19 cellular contexts compared by ENCODE assay signal in genomic region chr2:3285901-3286645, GRCh38.
DNase-seq lines count a peak whose midpoint lies in the region; ATAC-seq and TF ChIP-seq lines count a peak whose summit lies in the region.
"Had no signal": no experiment of that assay in that cellular context is flagged by ENCODE, and none has a peak within 500 bp of the region (broad histone marks: within the 10 kb centered on the region; RNA-seq: fewer than 3 reads in every experiment).

No MANE protein-coding gene starts in this region.

- peaks cover 17% of the 10 kb centered on the region for H3K36me3 Mint-ChIP-seq in endodermal cell (ENCODE audit: low read depth)
- peaks cover 5% of the 10 kb centered on the region for H3K36me3 Mint-ChIP-seq in stimulated activated effector memory CD8-positive, alpha-beta T cell treated with anti-CD3 and anti-CD28 coated beads, Interleukin-12 subunit alpha, Interleukin-12 subunit beta, amount 100 ng/mL, for 72 hours
- H3K36me3 Mint-ChIP-seq in activated CD4-positive, alpha-beta T cell treated with anti-CD3 and anti-CD28 coated beads, Interleukin-2, amount 10 ng/mL, durations not matched to agents 24 days and 14 days (ENCODE audit: low read depth), result peaks cover 6% of the 10 kb centered on the region

- peaks cover 8% of the 10 kb centered on the region for H3K9me3 Mint-ChIP-seq in endodermal cell
- H3K9me3 Mint-ChIP-seq in stimulated activated effector memory CD8-positive, alpha-beta T cell treated with anti-CD3 and anti-CD28 coated beads, Interleukin-12 subunit alpha, Interleukin-12 subunit beta, amount 100 ng/mL, for 72 hours, result no peaks in the 10 kb centered on the region
- no peaks in the 10 kb centered on the region for H3K9me3 Mint-ChIP-seq in activated CD4-positive, alpha-beta T cell treated with anti-CD3 and anti-CD28 coated beads, Interleukin-2, amount 10 ng/mL, durations not matched to agents 24 days and 14 days
- H3K9me3 Mint-ChIP-seq: activated CD4-positive, alpha-beta memory T cell treated with anti-CD3 and anti-CD28 coated beads for 36 hours had no signal

- no peaks in the 10 kb centered on the region for H3K9me3 ChIP-seq in endodermal cell (ENCODE audit: control insufficient read depth, low read length)
- H3K9me3 ChIP-seq: body of pancreas, ovary had no signal

- H3K4me1 ChIP-seq in endodermal cell (ENCODE audit: control insufficient read depth, insufficient read depth, low read length), result no peaks in the 10 kb centered on the region
- H3K4me1 ChIP-seq: body of pancreas had no signal

- H3K36me3 ChIP-seq in endodermal cell (ENCODE audit: control insufficient read depth, insufficient read depth, low read length), result no peaks in the 10 kb centered on the region
- H3K36me3 ChIP-seq: ovary had no signal

- H3K27ac ChIP-seq in endodermal cell (ENCODE audit: low read depth, low read length), result peak overlapping the region; percentile 44
- H3K27ac ChIP-seq: body of pancreas, HL-60, ovary had no signal

- no peak overlapping the region for H3K27ac Mint-ChIP-seq in endodermal cell
- H3K27ac Mint-ChIP-seq in stimulated activated effector memory CD8-positive, alpha-beta T cell treated with anti-CD3 and anti-CD28 coated beads, Interleukin-12 subunit alpha, Interleukin-12 subunit beta, amount 100 ng/mL, for 72 hours, result peak overlapping the region; percentile 10
- H3K27ac Mint-ChIP-seq in activated CD4-positive, alpha-beta T cell treated with anti-CD3 and anti-CD28 coated beads, Interleukin-2, amount 10 ng/mL, durations not matched to agents 24 days and 14 days, result no peak overlapping the region
- H3K27ac Mint-ChIP-seq: activated CD4-positive, alpha-beta memory T cell treated with anti-CD3 and anti-CD28 coated beads for 36 hours; activated naive CD8-positive, alpha-beta T cell treated with anti-CD3 and anti-CD28 coated beads for 36 hours; activated T-cell treated with anti-CD3 and anti-CD28 coated beads, Interleukin-2, amount 50 U/mL, for 72 hours had no signal

- ATAC-seq in stimulated activated effector memory CD8-positive, alpha-beta T cell treated with anti-CD3 and anti-CD28 coated beads, Interleukin-12 subunit alpha, Interleukin-12 subunit beta, amount 100 ng/mL, for 72 hours, result no peak
- ATAC-seq in HG02610 (IDR thresholded peaks at IDR 0.05; ENCODE audit: unreplicated experiment), result no peak
- ATAC-seq: activated T-cell treated with anti-CD3 and anti-CD28 coated beads, Interleukin-2, amount 50 U/mL, for 72 hours; body of pancreas; left ventricle myocardium superior had no signal

- no peak for TF ChIP-seq CTCF in endodermal cell (conservative IDR thresholded peaks at IDR 0.05)

- H3K27me3 Mint-ChIP-seq in endodermal cell (ENCODE audit: insufficient read depth), result no peaks in the 10 kb centered on the region
- H3K27me3 Mint-ChIP-seq in activated CD4-positive, alpha-beta T cell treated with anti-CD3 and anti-CD28 coated beads, Interleukin-2, amount 10 ng/mL, durations not matched to agents 24 days and 14 days, result no peaks in the 10 kb centered on the region
- H3K27me3 Mint-ChIP-seq: activated CD4-positive, alpha-beta memory T cell treated with anti-CD3 and anti-CD28 coated beads for 36 hours; activated naive CD8-positive, alpha-beta T cell treated with anti-CD3 and anti-CD28 coated beads for 36 hours had no signal

- H3K4me3 ChIP-seq in endodermal cell (ENCODE audit: low read length), result no peak overlapping the region
- H3K4me3 ChIP-seq: body of pancreas, ovary had no signal

- no peaks in the 10 kb centered on the region for H3K4me1 Mint-ChIP-seq in endodermal cell
- peaks cover 35% of the 10 kb centered on the region for H3K4me1 Mint-ChIP-seq in stimulated activated effector memory CD8-positive, alpha-beta T cell treated with anti-CD3 and anti-CD28 coated beads, Interleukin-12 subunit alpha, Interleukin-12 subunit beta, amount 100 ng/mL, for 72 hours
- no peaks in the 10 kb centered on the region for H3K4me1 Mint-ChIP-seq in activated CD4-positive, alpha-beta T cell treated with anti-CD3 and anti-CD28 coated beads, Interleukin-2, amount 10 ng/mL, durations not matched to agents 24 days and 14 days
- H3K4me1 Mint-ChIP-seq: activated naive CD8-positive, alpha-beta T cell treated with anti-CD3 and anti-CD28 coated beads for 36 hours had no signal

- no peak overlapping the region for H3K9ac ChIP-seq in endodermal cell (ENCODE audit: extremely low read depth, low read length, poor library complexity, severe bottlenecking)

- H3K4me3 Mint-ChIP-seq in endodermal cell, result no peak overlapping the region
- no peak overlapping the region for H3K4me3 Mint-ChIP-seq in stimulated activated effector memory CD8-positive, alpha-beta T cell treated with anti-CD3 and anti-CD28 coated beads, Interleukin-12 subunit alpha, Interleukin-12 subunit beta, amount 100 ng/mL, for 72 hours
- no peak overlapping the region for H3K4me3 Mint-ChIP-seq in activated CD4-positive, alpha-beta T cell treated with anti-CD3 and anti-CD28 coated beads, Interleukin-2, amount 10 ng/mL, durations not matched to agents 24 days and 14 days
- H3K4me3 Mint-ChIP-seq: activated CD4-positive, alpha-beta memory T cell treated with anti-CD3 and anti-CD28 coated beads for 36 hours; activated naive CD8-positive, alpha-beta T cell treated with anti-CD3 and anti-CD28 coated beads for 36 hours; activated T-cell treated with anti-CD3 and anti-CD28 coated beads, Interleukin-2, amount 50 U/mL, for 72 hours had no signal

- DNase-seq in NCI-H748 (lab: John Stamatoyannopoulos, UW; ENCODE audit: unreplicated experiment) (peak; percentile 77), NCI-H748 treated with DMSO at 0.1 percent for 48 hours (lab: John Stamatoyannopoulos, UW) (no peak), NCI-H2081 treated with DMSO at 0.1 percent for 48 hours (lab: John Stamatoyannopoulos, UW) (peak; percentile 19), endodermal cell (no peak), SKM-1 treated with dmso at 0.1 percent for 144 hours (lab: John Stamatoyannopoulos, UW; ENCODE audit: unreplicated experiment) (no peak)
- DNase-seq in stimulated activated effector memory CD8-positive, alpha-beta T cell treated with anti-CD3 and anti-CD28 coated beads, Interleukin-12 subunit alpha, Interleukin-12 subunit beta, amount 100 ng/mL, for 72 hours (ENCODE audit: low spot score in 2 of 2), result no peak
- no peak for DNase-seq in activated CD4-positive, alpha-beta T cell treated with anti-CD3 and anti-CD28 coated beads, Interleukin-2, amount 10 ng/mL, durations not matched to agents 24 days and 14 days
- DNase-seq: activated CD4-positive, alpha-beta memory T cell treated with anti-CD3 and anti-CD28 coated beads for 36 hours; activated naive CD8-positive, alpha-beta T cell treated with anti-CD3 and anti-CD28 coated beads for 36 hours; activated T-cell treated with anti-CD3 and anti-CD28 coated beads, Interleukin-2, amount 50 U/mL, for 72 hours; dermis blood vessel endothelial cell; GF-D8; left ventricle myocardium superior; NCI-H524; SW 1271 had no signal

- no peaks in the 10 kb centered on the region for H3K27me3 ChIP-seq in endodermal cell (ENCODE audit: control insufficient read depth, insufficient read depth, low read length, poor library complexity, severe bottlenecking)
- H3K27me3 ChIP-seq: body of pancreas, ovary had no signal

- WGBS in endodermal cell (ENCODE audit: insufficient coverage in 1 of 2, insufficient read length in 1 of 2), 2 experiments, result 92 to 96% methylated on average over 19 to 21 of the region's 21 CpGs

- intact Hi-C loops in activated CD4-positive, alpha-beta T cell treated with anti-CD3 and anti-CD28 coated beads, Interleukin-2, amount 10 ng/mL, durations not matched to agents 24 days and 14 days (cut with micrococcal nuclease), result no loop called here

Comparison
In these comparisons a context has a peak if more than half of its experiments do, and no peak if none do; other contexts are left out.
1. DNase-seq: peak in NCI-H748 (single experiment) and NCI-H2081 treated with DMSO at 0.1 percent for 48 hours (single experiment); none in NCI-H748 treated with DMSO at 0.1 percent for 48 hours (single experiment), endodermal cell (single experiment), stimulated activated effector memory CD8-positive, alpha-beta T cell treated with anti-CD3 and anti-CD28 coated beads, Interleukin-12 subunit alpha, Interleukin-12 subunit beta, amount 100 ng/mL, for 72 hours (0 of 2), activated CD4-positive, alpha-beta T cell treated with anti-CD3 and anti-CD28 coated beads, Interleukin-2, amount 10 ng/mL, durations not matched to agents 24 days and 14 days (single experiment) and SKM-1 treated with dmso at 0.1 percent for 144 hours (single experiment).